36 cellular contexts compared by ENCODE assay signal in the genomic region with DNA sequence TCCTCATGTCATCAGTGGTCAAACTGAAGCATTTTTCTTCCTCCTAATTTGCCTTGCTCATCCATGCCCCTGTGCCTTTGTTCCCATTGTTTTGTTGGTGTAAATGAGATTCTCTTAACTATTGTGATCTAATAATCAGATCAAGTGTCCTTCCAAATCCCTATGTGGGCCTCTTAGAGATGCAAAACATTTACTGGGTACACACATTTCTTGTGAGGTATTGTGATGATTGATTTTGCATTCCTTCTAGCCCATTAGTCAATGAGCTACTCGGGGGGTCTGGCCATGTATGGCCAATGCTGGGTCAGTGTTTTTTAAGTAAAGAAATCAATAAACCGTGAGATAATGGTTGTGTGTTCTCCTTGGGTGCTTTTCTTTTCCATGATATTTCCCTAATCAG.
"Had no signal": no experiment of that assay in that cellular context is flagged by ENCODE, and none has a peak within 500 bp of the region (broad histone marks: within the 10 kb centered on the region; RNA-seq: fewer than 3 reads in every experiment).

No MANE protein-coding gene starts in this region.

- H3K4me2 ChIP-seq: smooth muscle cell had no signal

- H3K27ac Mint-ChIP-seq: activated CD4-positive, alpha-beta T cell treated with anti-CD3 and anti-CD28 coated beads, Interleukin-2, amount 10 ng/mL, durations not matched to agents 7 days and 5 days; activated CD8-positive, alpha-beta memory T cell treated with anti-CD3 and anti-CD28 coated beads, Interleukin-2, amount 10 ng/mL, durations not matched to agents 7 days and 5 days; activated CD8-positive, alpha-beta T cell treated with anti-CD3 and anti-CD28 coated beads for 36 hours; activated naive CD4-positive, alpha-beta T cell treated with anti-CD3 and anti-CD28 coated beads, Interleukin-2, amount 50 U/mL, for 24 hours; activated naive CD8-positive, alpha-beta T cell treated with anti-CD3 and anti-CD28 coated beads, Interleukin-2, amount 50 U/mL, for 24 hours; activated T-helper 2 cell treated with anti-CD3 and anti-CD28 coated beads, Interferon-gamma antibody, Interleukin-2, Interleukin-4, amounts not matched to agents 10 μg/mL and 5 μg/mL and 100 μg/mL, durations not matched to agents 14 hours and 24 hours and 36 hours; naive B cell; nephron progenitor cell; stimulated activated memory B cell treated with anti-CD40 and anti-IgM and Interleukin-4, amounts not matched to agents 10 μg/mL and 1 μg/mL and 100 μg/mL, for 72 hours; stimulated activated naive CD8-positive, alpha-beta T cell treated with anti-CD3 and anti-CD28 coated beads, Interleukin-15, amount 100 ng/mL, for 72 hours; T-helper 17 cell; type B pancreatic cell had no signal

- H3K9me3 ChIP-seq: gastroesophageal sphincter, right atrium auricular region, uterus had no signal

- H3K4me3 Mint-ChIP-seq: activated CD4-positive, alpha-beta T cell treated with anti-CD3 and anti-CD28 coated beads, Interleukin-2, amount 10 ng/mL, durations not matched to agents 7 days and 5 days; activated CD8-positive, alpha-beta memory T cell treated with anti-CD3 and anti-CD28 coated beads, Interleukin-2, amount 10 ng/mL, durations not matched to agents 7 days and 5 days; activated CD8-positive, alpha-beta T cell treated with anti-CD3 and anti-CD28 coated beads for 36 hours; activated naive CD4-positive, alpha-beta T cell treated with anti-CD3 and anti-CD28 coated beads, Interleukin-2, amount 50 U/mL, for 24 hours; activated naive CD8-positive, alpha-beta T cell treated with anti-CD3 and anti-CD28 coated beads, Interleukin-2, amount 50 U/mL, for 24 hours; naive B cell; nephron progenitor cell; stimulated activated memory B cell treated with anti-CD40 and anti-IgM and Interleukin-4, amounts not matched to agents 10 μg/mL and 1 μg/mL and 100 μg/mL, for 72 hours; stimulated activated naive CD8-positive, alpha-beta T cell treated with anti-CD3 and anti-CD28 coated beads, Interleukin-15, amount 100 ng/mL, for 72 hours; T-helper 17 cell; type B pancreatic cell had no signal

- H3K27me3 ChIP-seq: gastroesophageal sphincter, right atrium auricular region, uterus had no signal

- H3K36me3 ChIP-seq: gastroesophageal sphincter, right atrium auricular region, uterus, WERI-Rb-1 had no signal

- H3K9ac ChIP-seq: parathyroid adenoma had no signal

- DNase-seq: activated CD4-positive, alpha-beta T cell treated with anti-CD3 and anti-CD28 coated beads for 1 hour; activated CD4-positive, alpha-beta T cell treated with anti-CD3 and anti-CD28 coated beads, Interleukin-2, amount 10 ng/mL, durations not matched to agents 7 days and 5 days; activated CD8-positive, alpha-beta memory T cell treated with anti-CD3 and anti-CD28 coated beads, Interleukin-2, amount 10 ng/mL, durations not matched to agents 7 days and 5 days; activated CD8-positive, alpha-beta T cell treated with anti-CD3 and anti-CD28 coated beads for 36 hours; activated naive CD8-positive, alpha-beta T cell treated with anti-CD3 and anti-CD28 coated beads, Interleukin-2, amount 50 U/mL, for 24 hours; activated T-cell treated with anti-CD3 and anti-CD28 coated beads, Interleukin-2, amount 50 U/mL, for 48 hours; amygdala; caudate nucleus; cortex of kidney; head of caudate nucleus; hippocampal formation; left cardiac atrium; left ventricle myocardium superior; mammary epithelial cell; naive B cell; nephron progenitor cell; nucleus accumbens; stimulated activated CD4-positive, alpha-beta T cell treated with anti-CD3 and anti-CD28 coated beads, Interleukin-1b, Interleukin-23, amount 100 ng/mL, for 48 hours; stimulated activated CD4-positive, alpha-beta T cell treated with anti-CD3 and anti-CD28 coated beads, Interleukin-4, amount 100 ng/mL, for 4 hours; stimulated activated CD8-positive, alpha-beta memory T cell treated with anti-CD3 and anti-CD28 coated beads, Interleukin-4, amount 100 ng/mL, for 48 hours; stimulated activated naive CD8-positive, alpha-beta T cell treated with anti-CD3 and anti-CD28 coated beads, Interleukin-15, amount 100 ng/mL, for 72 hours; substantia nigra; T-helper 17 cell; T1000; uterus; WERI-Rb-1 had no signal

- H3K36me3 Mint-ChIP-seq: activated CD8-positive, alpha-beta memory T cell treated with anti-CD3 and anti-CD28 coated beads, Interleukin-2, amount 10 ng/mL, durations not matched to agents 7 days and 5 days; activated naive CD4-positive, alpha-beta T cell treated with anti-CD3 and anti-CD28 coated beads, Interleukin-2, amount 50 U/mL, for 24 hours; naive B cell; stimulated activated memory B cell treated with anti-CD40 and anti-IgM and Interleukin-4, amounts not matched to agents 10 μg/mL and 1 μg/mL and 100 μg/mL, for 72 hours; type B pancreatic cell had no signal

- H2AFZ ChIP-seq: parathyroid adenoma had no signal

- H3K27ac ChIP-seq: gastroesophageal sphincter, parathyroid adenoma, right atrium auricular region, uterus, WERI-Rb-1 had no signal

- FAIRE-seq: endothelial cell of umbilical vein, islet of Langerhans had no signal

- H3K4me1 ChIP-seq: gastroesophageal sphincter, parathyroid adenoma, right atrium auricular region, uterus had no signal

- H3K4me1 Mint-ChIP-seq: activated CD4-positive, alpha-beta T cell treated with anti-CD3 and anti-CD28 coated beads, Interleukin-2, amount 10 ng/mL, durations not matched to agents 7 days and 5 days; activated CD8-positive, alpha-beta memory T cell treated with anti-CD3 and anti-CD28 coated beads, Interleukin-2, amount 10 ng/mL, durations not matched to agents 7 days and 5 days; activated naive CD4-positive, alpha-beta T cell treated with anti-CD3 and anti-CD28 coated beads, Interleukin-2, amount 50 U/mL, for 24 hours; activated naive CD8-positive, alpha-beta T cell treated with anti-CD3 and anti-CD28 coated beads, Interleukin-2, amount 50 U/mL, for 24 hours; naive B cell; nephron progenitor cell; stimulated activated memory B cell treated with anti-CD40 and anti-IgM and Interleukin-4, amounts not matched to agents 10 μg/mL and 1 μg/mL and 100 μg/mL, for 72 hours; stimulated activated naive CD8-positive, alpha-beta T cell treated with anti-CD3 and anti-CD28 coated beads, Interleukin-15, amount 100 ng/mL, for 72 hours; T-helper 17 cell had no signal

- H3K27me3 Mint-ChIP-seq: activated CD4-positive, alpha-beta T cell treated with anti-CD3 and anti-CD28 coated beads, Interleukin-2, amount 10 ng/mL, durations not matched to agents 7 days and 5 days; activated CD8-positive, alpha-beta memory T cell treated with anti-CD3 and anti-CD28 coated beads, Interleukin-2, amount 10 ng/mL, durations not matched to agents 7 days and 5 days; activated CD8-positive, alpha-beta T cell treated with anti-CD3 and anti-CD28 coated beads for 36 hours; activated naive CD4-positive, alpha-beta T cell treated with anti-CD3 and anti-CD28 coated beads, Interleukin-2, amount 50 U/mL, for 24 hours; activated naive CD8-positive, alpha-beta T cell treated with anti-CD3 and anti-CD28 coated beads, Interleukin-2, amount 50 U/mL, for 24 hours; naive B cell; stimulated activated memory B cell treated with anti-CD40 and anti-IgM and Interleukin-4, amounts not matched to agents 10 μg/mL and 1 μg/mL and 100 μg/mL, for 72 hours; stimulated activated naive CD8-positive, alpha-beta T cell treated with anti-CD3 and anti-CD28 coated beads, Interleukin-15, amount 100 ng/mL, for 72 hours; T-helper 17 cell; type B pancreatic cell had no signal

- H3K79me2 ChIP-seq: parathyroid adenoma had no signal

- H3K9me3 Mint-ChIP-seq: activated naive CD4-positive, alpha-beta T cell treated with anti-CD3 and anti-CD28 coated beads, Interleukin-2, amount 50 U/mL, for 24 hours; nephron progenitor cell; stimulated activated memory B cell treated with anti-CD40 and anti-IgM and Interleukin-4, amounts not matched to agents 10 μg/mL and 1 μg/mL and 100 μg/mL, for 72 hours; type B pancreatic cell had no signal

- H3K4me3 ChIP-seq: gastroesophageal sphincter, right atrium auricular region, smooth muscle cell, uterus had no signal
